Comparison of ENCODE assay signal across 10 cellular contexts in genomic region chr20:36638876-36639400, GRCh38. TPM values are rescaled to one million over a fixed set of nuclear protein-coding genes. Genes with fewer than 3 reads are reported as not detected.
A peak's percentile ranks its signal among the peaks of the same experiment; 100 is the strongest.
DNase-seq lines count a peak whose midpoint lies in the region; ATAC-seq, FAIRE-seq and TF ChIP-seq lines count a peak whose summit lies in the region.
"Not testable (repeated sequence)": the region's sequence is repeated elsewhere in the genome, so short reads cannot be mapped to it uniquely, and the experiment has no call there.
"Had no signal": no experiment of that assay in that cellular context is flagged by ENCODE, and none has a peak within 500 bp of the region (broad histone marks: within the 10 kb centered on the region; RNA-seq: fewer than 3 reads in every experiment).

No MANE protein-coding gene starts in this region.

- in situ Hi-C loops in K562 (cut with MboI) = not testable (repeated sequence)

- not testable (repeated sequence) for H3K4me3 ChIP-seq in HEK293 (ENCODE audit: low read depth, low read length); K562; spleen

- TF ChIP-seq CTCF in HEK293 (tag by site-specific recombination; IDR thresholded peaks at IDR 0.05); activated CD8-positive, alpha-beta T cell treated with anti-CD3 and anti-CD28 coated beads for 36 hours (IDR thresholded peaks at IDR 0.05); K562 (IDR thresholded peaks at IDR 0.05 in 2 of 3, conservative IDR thresholded peaks at IDR 0.05 in 1 of 3; ENCODE audit: insufficient read depth in 2 of 3, low read depth in 1 of 3, low read length in 3 of 3); spleen (IDR thresholded peaks at IDR 0.05 in 8 of 11, conservative IDR thresholded peaks at IDR 0.05 in 3 of 11): not testable (repeated sequence)

- H3K9me3 ChIP-seq in HEK293 (ENCODE audit: control insufficient read depth, insufficient read depth, low read depth, low read length); T-helper 17 cell (ENCODE audit: control insufficient read depth, low read length, poor library complexity, severe bottlenecking); K562 (replicated peaks; ENCODE audit: control insufficient read depth, insufficient read depth, low read depth, low read length); spleen: not testable (repeated sequence)

- H3K4me3 Mint-ChIP-seq in T-helper 17 cell; activated CD8-positive, alpha-beta T cell treated with anti-CD3 and anti-CD28 coated beads for 36 hours; activated T-cell treated with anti-CD3 and anti-CD28 coated beads, Interleukin-2, amount 50 U/mL, for 72 hours; activated naive CD8-positive, alpha-beta T cell: not testable (repeated sequence)

- H3K9me1 ChIP-seq in K562 (ENCODE audit: control insufficient read depth, insufficient read depth, low read length) = not testable (repeated sequence)

- POLR2A ChIA-PET in HEK293 (lab: Yijun Ruan, JAX); K562 (lab: Yijun Ruan, JAX): not testable (repeated sequence)
- POLR2A ChIA-PET in activated CD8-positive, alpha-beta T cell treated with anti-CD3 and anti-CD28 coated beads for 36 hours (lab: Charles Lee) = interaction anchor here (0.7 kb wide), 2 partner anchors 41 to 104 kb away, joined by 3 read pairs; no protein-coding TSS in a partner anchor

- not testable (repeated sequence) for DNase-seq in T-helper 17 cell; activated CD8-positive, alpha-beta T cell treated with anti-CD3 and anti-CD28 coated beads for 36 hours; activated T-cell treated with anti-CD3 and anti-CD28 coated beads, Interleukin-2, amount 50 U/mL, for 72 hours; K562 (ENCODE audit: extremely low read depth in 1 of 4, low spot score in 3 of 4)
- DNase-seq in spleen = peak; percentile 22

- H3K36me3 Mint-ChIP-seq in T-helper 17 cell (ENCODE audit: low read depth); activated naive CD8-positive, alpha-beta T cell: not testable (repeated sequence)
- peaks cover 40% of the 10 kb centered on the region for H3K36me3 Mint-ChIP-seq in activated CD8-positive, alpha-beta T cell treated with anti-CD3 and anti-CD28 coated beads for 36 hours (ENCODE audit: low read depth)
- peaks cover 2 to 16% of the 10 kb centered on the region in 2 donors for H3K36me3 Mint-ChIP-seq in activated T-cell treated with anti-CD3 and anti-CD28 coated beads, Interleukin-2, amount 50 U/mL, for 72 hours (ENCODE audit: insufficient read depth in 2 of 2)

- not testable (repeated sequence) for H3K79me2 ChIP-seq in K562 (ENCODE audit: control insufficient read depth, insufficient read depth, low read length)

- 34% methylated on average over 11 of the region's 12 CpGs for whole genome bisulfite sequencing in K562 (ENCODE audit: insufficient coverage, low coverage, missing lambda C conversion rate)
- WGBS in spleen, 5 donors = 92 to 95% (median 95%) methylated on average over 12 of the region's 12 CpGs

- not testable (repeated sequence) for H3K9me3 Mint-ChIP-seq in activated CD8-positive, alpha-beta T cell treated with anti-CD3 and anti-CD28 coated beads for 36 hours; activated T-cell treated with anti-CD3 and anti-CD28 coated beads, Interleukin-2, amount 50 U/mL, for 72 hours; activated naive CD8-positive, alpha-beta T cell (ENCODE audit: low read depth)

- not testable (repeated sequence) for H3K27me3 ChIP-seq in K562 (ENCODE audit: control insufficient read depth in 2 of 2, insufficient read depth in 2 of 2, low read length in 2 of 2); spleen (replicated peaks in 1 of 7)

- not testable (repeated sequence) for H3K36me3 ChIP-seq in HEK293 (ENCODE audit: control insufficient read depth in 2 of 2, insufficient read depth in 1 of 2, low read length in 2 of 2); K562 (ENCODE audit: control insufficient read depth, insufficient read depth, low read length)
- H3K36me3 ChIP-seq in spleen = peaks cover 0 to 55% (median 0%) of the 10 kb centered on the region in 6 donors

- intact Hi-C loops in activated CD8-positive, alpha-beta T cell treated with anti-CD3 and anti-CD28 coated beads for 36 hours (cut with micrococcal nuclease); K562 (cut with micrococcal nuclease); spleen (cut with DNase I; ENCODE audit: low total_unique reads): not testable (repeated sequence)

- CTCF ChIA-PET in HEK293 (lab: Yijun Ruan, JAX) = interaction anchor here (0.6 kb wide), 1 partner anchor 82 kb away, joined by 3 read pairs; no protein-coding TSS in a partner anchor
- CTCF ChIA-PET in activated CD8-positive, alpha-beta T cell treated with anti-CD3 and anti-CD28 coated beads for 36 hours (lab: Charles Lee); K562 (lab: Yijun Ruan, JAX; ENCODE audit: low intra/inter-chr PET ratio): not testable (repeated sequence)

- H3K9ac ChIP-seq in K562 (ENCODE audit: insufficient read depth in 1 of 2, low read depth in 2 of 2, low read length in 2 of 2) = not testable (repeated sequence)

- TF ChIP-seq EP300 in K562 (IDR thresholded peaks at IDR 0.05; ENCODE audit: low read length) = not testable (repeated sequence)

- H3K27ac ChIP-seq in HEK293 (ENCODE audit: extremely low read depth, low read depth, low read length); K562 (ENCODE audit: extremely low read depth, low read depth, low read length); spleen: not testable (repeated sequence)

- not testable (repeated sequence) for BruUV-seq in K562 (replicated peaks; lab: Mats Ljungman, UMichigan)

- peak overlapping the region; percentile 53 for H3K27ac Mint-ChIP-seq in T-helper 17 cell
- H3K27ac Mint-ChIP-seq in activated CD8-positive, alpha-beta T cell treated with anti-CD3 and anti-CD28 coated beads for 36 hours = peak overlapping the region; percentile 11
- peak overlapping the region; percentile 63 for H3K27ac Mint-ChIP-seq in activated T-cell treated with anti-CD3 and anti-CD28 coated beads, Interleukin-2, amount 50 U/mL, for 72 hours
- H3K27ac Mint-ChIP-seq in activated naive CD8-positive, alpha-beta T cell = peak overlapping the region; percentile 58

- not testable (repeated sequence) for H3K4me2 ChIP-seq in K562 (ENCODE audit: insufficient read depth, low read length)

- not testable (repeated sequence) for H2AFZ ChIP-seq in K562 (ENCODE audit: low read depth, low read length)

- TF ChIP-seq RAD21 in K562 (CRISPR knock-in tag; conservative IDR thresholded peaks at IDR 0.05 in 1 of 2, IDR thresholded peaks at IDR 0.05 in 1 of 2) = not testable (repeated sequence)

- not testable (repeated sequence) for H4K20me1 ChIP-seq in K562 (replicated peaks; ENCODE audit: control insufficient read depth, insufficient read depth, low read length)

- peaks cover 25% of the 10 kb centered on the region for H3K4me1 Mint-ChIP-seq in T-helper 17 cell
- H3K4me1 Mint-ChIP-seq in activated CD8-positive, alpha-beta T cell treated with anti-CD3 and anti-CD28 coated beads for 36 hours (ENCODE audit: low read depth) = peaks cover 29% of the 10 kb centered on the region
- H3K4me1 Mint-ChIP-seq in activated T-cell treated with anti-CD3 and anti-CD28 coated beads, Interleukin-2, amount 50 U/mL, for 72 hours (ENCODE audit: low read depth) = peaks cover 32% of the 10 kb centered on the region
- H3K4me1 Mint-ChIP-seq in activated naive CD8-positive, alpha-beta T cell (ENCODE audit: low read depth) = peaks cover 27% of the 10 kb centered on the region

- ATAC-seq in T-helper 17 cell; activated CD8-positive, alpha-beta T cell treated with anti-CD3 and anti-CD28 coated beads for 36 hours; activated T-cell treated with anti-CD3 and anti-CD28 coated beads, Interleukin-2, amount 50 U/mL, for 72 hours (replicated peaks in 1 of 2); K562: not testable (repeated sequence)

- FAIRE-seq in K562 (lab: Jason Lieb, UNC) = not testable (repeated sequence)

- H3K4me1 ChIP-seq in HEK293 (ENCODE audit: control insufficient read depth, insufficient read depth, low read length); K562 (replicated peaks in 1 of 2; ENCODE audit: control insufficient read depth in 2 of 2, insufficient read depth in 2 of 2, low read length in 2 of 2): not testable (repeated sequence)
- peaks cover 0 to 26% (median 13%) of the 10 kb centered on the region in 6 donors for H3K4me1 ChIP-seq in spleen

- not testable (repeated sequence) for TF ChIP-seq POLR2A in K562 (conservative IDR thresholded peaks at IDR 0.05); spleen (IDR thresholded peaks at IDR 0.05)

- not testable (repeated sequence) for H3K27me3 Mint-ChIP-seq in T-helper 17 cell; activated CD8-positive, alpha-beta T cell treated with anti-CD3 and anti-CD28 coated beads for 36 hours; activated T-cell treated with anti-CD3 and anti-CD28 coated beads, Interleukin-2, amount 50 U/mL, for 72 hours (ENCODE audit: low read depth); activated naive CD8-positive, alpha-beta T cell

RNA-seq across cellular contexts. Expression of gene SLA2, which starts 7.1 kb away (rescaled TPM):
- total RNA-seq in T-helper 17 cell = 10 to 100 TPM; 31.4 to 46.8 TPM
- total RNA-seq in activated CD8-positive, alpha-beta T cell treated with anti-CD3 and anti-CD28 coated beads for 36 hours = 10 to 100 TPM; 51.5 to 53.5 TPM
- 10 to 100 TPM; 44.9 to 56.6 TPM for total RNA-seq in activated T-cell treated with anti-CD3 and anti-CD28 coated beads, Interleukin-2, amount 50 U/mL, for 72 hours
- 0.21 TPM in 1 of 2 replicates, not detected in the other for total RNA-seq in K562 (2011; cell fraction: chromatin; rRNA removed; ENCODE audit: low replicate concordance)
- not detected in 2 replicates for total RNA-seq in K562 (2011; cell fraction: nucleolus; rRNA removed)
- total RNA-seq in K562 (2011; cell fraction: nucleoplasm; rRNA removed) = not detected in 2 replicates
- not detected in 2 replicates for total RNA-seq in K562 (2014; rRNA removed)
- total RNA-seq in K562 (2014; rRNA removed; fragmentation: Illumina TruSeq; extraction: Trizol) = not detected in 2 replicates
- 0.07 and 0.08 TPM in 2 replicates for total RNA-seq in K562 (2015; rRNA removed; fragmentation: Illumina TruSeq; extraction: Trizol)
- total RNA-seq in K562 (2021) = 0.07 and 0.13 TPM in 2 replicates
- not detected in 2 replicates for polyA plus RNA-seq in K562 (2011; rRNA removed)
- 0.03 and 0.06 TPM in 2 replicates for polyA plus RNA-seq in K562 (2011; cell fraction: cytosol; rRNA removed)
- 0.04 TPM in 1 of 2 replicates, not detected in the other for polyA plus RNA-seq in K562 (2011; cell fraction: nucleus; rRNA removed)
- polyA plus RNA-seq in K562 (2012) = 0.08 and 0.09 TPM in 2 replicates
- 0.07 TPM in 1 of 2 replicates, not detected in the other for polyA plus RNA-seq in K562 (2014; fragmentation: Illumina TruSeq; extraction: Trizol)
- polyA plus RNA-seq in K562 (2014; fragmentation: Nextera tagmentation; extraction: Ambion mirVana) = not detected
- polyA plus RNA-seq in K562 (2014; rRNA removed) = not detected in 2 replicates
- polyA minus RNA-seq in K562 (2011; rRNA and poly(A)+ RNA removed) = 0.06 TPM in 1 of 2 replicates, not detected in the other
- not detected in 2 replicates for polyA minus RNA-seq in K562 (2011; cell fraction: cytosol; rRNA and poly(A)+ RNA removed)
- not detected in 2 replicates for polyA minus RNA-seq in K562 (2011; cell fraction: nucleus; rRNA and poly(A)+ RNA removed)
- 10 to 100 TPM in 3 of 7 donors, 1 to 10 TPM in 4; 7.1 to 16.3 (median 9.5) TPM for total RNA-seq in spleen
- 1 to 10 TPM; 2.6 to 3.0 (median 2.9) TPM for polyA plus RNA-seq in spleen
- total RNA-seq: A673, Calu3 had no signal
- polyA plus RNA-seq: AG04450 had no signal

RNA-seq across cellular contexts. Expression of gene RAB5IF, which starts 33.4 kb away (rescaled TPM):
- total RNA-seq in T-helper 17 cell (10 to 100 TPM; 66.3 to 71.0 TPM), K562 (2014; rRNA removed) (135 and 141 TPM in 2 replicates), K562 (2014; rRNA removed; fragmentation: Illumina TruSeq; extraction: Trizol) (151 and 169 TPM in 2 replicates), K562 (2015; rRNA removed; fragmentation: Illumina TruSeq; extraction: Trizol) (112 and 119 TPM in 2 replicates), K562 (2021) (134 and 144 TPM in 2 replicates), spleen (100 to 1,000 TPM in 4 of 7 donors, 10 to 100 TPM in 3; 67.8 to 131 (median 105) TPM)
- 10 to 100 TPM; 74.5 to 77.1 TPM for total RNA-seq in activated CD8-positive, alpha-beta T cell treated with anti-CD3 and anti-CD28 coated beads for 36 hours
- total RNA-seq in activated T-cell treated with anti-CD3 and anti-CD28 coated beads, Interleukin-2, amount 50 U/mL, for 72 hours = 10 to 100 TPM; 78.2 to 88.3 TPM
- 57.8 and 77.5 TPM in 2 replicates for total RNA-seq in K562 (2011; cell fraction: chromatin; rRNA removed; ENCODE audit: low replicate concordance)
- 69.7 and 82.4 TPM in 2 replicates for total RNA-seq in K562 (2011; cell fraction: nucleolus; rRNA removed)
- total RNA-seq in K562 (2011; cell fraction: nucleoplasm; rRNA removed) = 92.3 and 125 TPM in 2 replicates
- polyA plus RNA-seq in K562 (2011; rRNA removed) (155 and 198 TPM in 2 replicates), K562 (2014; fragmentation: Illumina TruSeq; extraction: Trizol) (103 and 118 TPM in 2 replicates), K562 (2014; fragmentation: Nextera tagmentation; extraction: Ambion mirVana) (10 to 100 TPM; 26.5 to 41.9 TPM), K562 (2014; rRNA removed) (160 and 170 TPM in 2 replicates), spleen (100 to 1,000 TPM in 1 of 3 donors, 10 to 100 TPM in 2; 78.8 to 114 (median 83.3) TPM)
- 141 and 162 TPM in 2 replicates for polyA plus RNA-seq in K562 (2011; cell fraction: cytosol; rRNA removed)
- polyA plus RNA-seq in K562 (2011; cell fraction: nucleus; rRNA removed) = 76.1 and 88.4 TPM in 2 replicates
- 131 and 132 TPM in 2 replicates for polyA plus RNA-seq in K562 (2012)
- 74.3 and 86.9 TPM in 2 replicates for polyA minus RNA-seq in K562 (2011; rRNA and poly(A)+ RNA removed)
- 42.4 and 44.9 TPM in 2 replicates for polyA minus RNA-seq in K562 (2011; cell fraction: cytosol; rRNA and poly(A)+ RNA removed)
- 10.0 and 15.3 TPM in 2 replicates for polyA minus RNA-seq in K562 (2011; cell fraction: nucleus; rRNA and poly(A)+ RNA removed)

Comparison
In these comparisons a context has a peak if more than half of its experiments do, and no peak if none do; other contexts are left out.
1. H3K27ac Mint-ChIP-seq: peak in every context shown above with its lines; median percentile 63 in activated T-cell treated with anti-CD3 and anti-CD28 coated beads, Interleukin-2, amount 50 U/mL, for 72 hours; 58 in activated naive CD8-positive, alpha-beta T cell; 53 in T-helper 17 cell; 11 in activated CD8-positive, alpha-beta T cell treated with anti-CD3 and anti-CD28 coated beads for 36 hours.
2. RNA of gene SLA2, which starts 7.1 kb away (total RNA-seq): 44.9 to 56.6 TPM in activated T-cell treated with anti-CD3 and anti-CD28 coated beads, Interleukin-2, amount 50 U/mL, for 72 hours, 51.5 to 53.5 TPM in activated CD8-positive, alpha-beta T cell treated with anti-CD3 and anti-CD28 coated beads for 36 hours, 31.4 to 46.8 TPM in T-helper 17 cell and 7.1 to 16.3 TPM in spleen; 0.07 to 0.21 TPM in K562; every median in the first group is over 4 times any median in the second.